21 cellular contexts compared by ENCODE assay signal in the genomic region with DNA sequence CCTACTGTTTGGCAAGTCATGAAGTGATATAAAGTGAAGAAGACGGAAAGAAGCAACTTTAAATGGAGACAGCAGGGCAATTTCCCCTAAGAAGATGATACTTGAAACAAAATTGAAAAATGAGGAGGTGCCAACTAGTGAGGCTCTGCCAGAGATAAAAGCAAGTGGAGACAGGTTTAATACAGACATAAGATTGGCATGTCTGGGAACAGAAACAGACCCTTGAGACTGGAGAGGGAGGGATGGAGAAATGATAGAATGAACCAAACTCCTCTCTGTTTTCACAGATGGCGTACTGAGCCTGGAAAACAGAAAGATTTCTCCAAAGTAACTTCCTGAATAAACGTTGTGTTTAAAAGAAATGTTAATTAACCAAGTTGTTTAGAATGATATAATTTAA.
"Had no signal": no experiment of that assay in that cellular context is flagged by ENCODE, and none has a peak within 500 bp of the region (broad histone marks: within the 10 kb centered on the region; RNA-seq: fewer than 3 reads in every experiment).

No MANE protein-coding gene starts in this region.

- DNase-seq: colonic mucosa; cortex of kidney; effector CD8-positive, alpha-beta T cell; effector memory CD8-positive, alpha-beta T cell; endodermal cell; erythroblast; esophagus squamous epithelium; foreskin fibroblast; foreskin melanocyte; gastrocnemius medialis; glutamatergic neuron; head of caudate nucleus; heart right ventricle; hippocampal formation; left cardiac atrium; left lung; left ventricle myocardium superior; lower lobe of right lung; mesenchymal stem cell; midbrain had no signal

- H3K9me3 ChIP-seq: colonic mucosa, esophagus squamous epithelium, gastrocnemius medialis, left lung, lower lobe of right lung had no signal

- H3K27me3 ChIP-seq: colonic mucosa, esophagus squamous epithelium, gastrocnemius medialis, heart right ventricle, left lung had no signal

- H3K4me1 ChIP-seq: colonic mucosa, esophagus squamous epithelium, gastrocnemius medialis, heart right ventricle, left lung, lower lobe of right lung had no signal

- H3K27ac ChIP-seq: colonic mucosa, epithelial cell of prostate, esophagus squamous epithelium, gastrocnemius medialis, heart right ventricle, left lung, lower lobe of right lung had no signal

- H3K36me3 ChIP-seq: colonic mucosa, esophagus squamous epithelium, gastrocnemius medialis, heart right ventricle, left lung, lower lobe of right lung had no signal

- H3K4me3 ChIP-seq: colonic mucosa, esophagus squamous epithelium, gastrocnemius medialis, heart right ventricle, left lung, lower lobe of right lung had no signal
